ENCODE assay signal across 8 cellular contexts in genomic region chrX:49101629-49101984, GRCh38. TPM values are rescaled to one million over a fixed set of nuclear protein-coding genes. Genes with fewer than 3 reads are reported as not detected.
DNase-seq lines count a peak whose midpoint lies in the region; ATAC-seq, FAIRE-seq and TF ChIP-seq lines count a peak whose summit lies in the region.

No MANE protein-coding gene starts in this region.

- no peaks in the 10 kb centered on the region for H3K27me3 Mint-ChIP-seq in activated naive CD4-positive, alpha-beta T cell treated with anti-CD3 and anti-CD28 coated beads, Interleukin-2, amount 50 U/mL, for 24 hours

- CTCF ChIA-PET in HEK293 (lab: Yijun Ruan, JAX) (interaction anchor here (0.6 kb wide), 1 partner anchor 85 kb away, joined by 6 read pairs; no protein-coding TSS in a partner anchor), HepG2 (lab: Yijun Ruan, JAX; ENCODE audit: low intra/inter-chr PET ratio, low total read pairs) (no interaction called here)

- no peak for TF ChIP-seq RAD21 in HepG2 (CRISPR knock-in tag; IDR thresholded peaks at IDR 0.05)

- no peaks in the 10 kb centered on the region for H3K36me3 Mint-ChIP-seq in activated naive CD4-positive, alpha-beta T cell treated with anti-CD3 and anti-CD28 coated beads, Interleukin-2, amount 50 U/mL, for 24 hours

- H3K9me3 ChIP-seq in BE2C (no peaks in the 10 kb centered on the region), HEK293 (ENCODE audit: control insufficient read depth, insufficient read depth, low read depth, low read length) (no peaks in the 10 kb centered on the region), HepG2 (ENCODE audit: low read length) (no peaks in the 10 kb centered on the region), transverse colon (no peaks in the 10 kb centered on the region), thyroid gland (no peaks in the 10 kb centered on the region)

- TF ChIP-seq POLR2A in HepG2 (IDR thresholded peaks at IDR 0.05; ENCODE audit: insufficient read depth in 1 of 2, low read depth in 2 of 2, low read length in 2 of 2), result no peak
- TF ChIP-seq POLR2A in transverse colon (IDR thresholded peaks at IDR 0.05), result no peak
- TF ChIP-seq POLR2A in thyroid gland (IDR thresholded peaks at IDR 0.05), result no peak

- ATAC-seq in HepG2, result peak; percentile 40

- peak; percentile 24 for TF ChIP-seq CTCF in BE2C (IDR thresholded peaks at IDR 0.05; ENCODE audit: low read depth, low read length)
- TF ChIP-seq CTCF in HEK293 (tag by site-specific recombination; IDR thresholded peaks at IDR 0.05), result peak; percentile 83
- TF ChIP-seq CTCF in HepG2 (CRISPR knock-in tag; IDR thresholded peaks at IDR 0.05), result peak; percentile 56
- no peak for TF ChIP-seq CTCF in transverse colon (IDR thresholded peaks at IDR 0.05)
- TF ChIP-seq CTCF in thyroid gland (IDR thresholded peaks at IDR 0.05), result no peak

- H3K9me3 Mint-ChIP-seq in activated naive CD4-positive, alpha-beta T cell treated with anti-CD3 and anti-CD28 coated beads, Interleukin-2, amount 50 U/mL, for 24 hours, result no peaks in the 10 kb centered on the region

- no peaks in the 10 kb centered on the region for H3K4me1 ChIP-seq in BE2C
- H3K4me1 ChIP-seq in HEK293 (ENCODE audit: control insufficient read depth, insufficient read depth, low read length), result no peaks in the 10 kb centered on the region
- H3K4me1 ChIP-seq in HepG2 (ENCODE audit: insufficient read depth, low read length), result peaks cover 29% of the 10 kb centered on the region
- H3K4me1 ChIP-seq in transverse colon, result peaks cover 0 to 3% (median 1%) of the 10 kb centered on the region in 4 donors
- no peaks in the 10 kb centered on the region for H3K4me1 ChIP-seq in thyroid gland

- H4K20me1 ChIP-seq in HepG2 (ENCODE audit: insufficient read depth, low read length), result no peaks in the 10 kb centered on the region

- no peak for TF ChIP-seq EP300 in HepG2 (IDR thresholded peaks at IDR 0.05; ENCODE audit: low read depth in 2 of 2, low read length in 2 of 2)
- no peak for TF ChIP-seq EP300 in HepG2 (CRISPR knock-in tag; IDR thresholded peaks at IDR 0.05; ENCODE audit: borderline replicate concordance)
- TF ChIP-seq EP300 in transverse colon (IDR thresholded peaks at IDR 0.05; ENCODE audit: low read depth), result no peak

- no peak for DNase-seq in BE2C
- no peak for DNase-seq in HepG2 (ENCODE audit: low spot score)
- peak; percentile 14 for DNase-seq in transverse colon
- no peak for DNase-seq in NCI-H524 treated with DMSO at 0.1 percent for 48 hours (lab: John Stamatoyannopoulos, UW)
- no peak for DNase-seq in thyroid gland
- DNase-seq in COR-L47 (lab: John Stamatoyannopoulos, UW), result no peak

- FAIRE-seq in HepG2 (lab: Jason Lieb, UNC), result no peak

- peak overlapping the region; percentile 91 for H3K4me3 Mint-ChIP-seq in activated naive CD4-positive, alpha-beta T cell treated with anti-CD3 and anti-CD28 coated beads, Interleukin-2, amount 50 U/mL, for 24 hours

- no peaks in the 10 kb centered on the region for H3K79me2 ChIP-seq in HepG2 (ENCODE audit: insufficient read depth, low read length)

- peak overlapping the region; percentile 72 for H3K27ac Mint-ChIP-seq in activated naive CD4-positive, alpha-beta T cell treated with anti-CD3 and anti-CD28 coated beads, Interleukin-2, amount 50 U/mL, for 24 hours

- peak overlapping the region; percentile 10; the same call in 1 of the 2 replicates for H3K27ac ChIP-seq in HEK293 (ENCODE audit: extremely low read depth, low read depth, low read length)
- H3K27ac ChIP-seq in HepG2 (ENCODE audit: extremely low read length, insufficient read depth, low read length), result peak overlapping the region; percentile 94
- H3K27ac ChIP-seq in transverse colon, result peak overlapping the region; percentile 84 to 95 (median 87)
- H3K27ac ChIP-seq in thyroid gland, result peak overlapping the region in 1 of 3 donors; percentile 40

- peak overlapping the region; percentile 83 for H3K4me2 ChIP-seq in HepG2 (ENCODE audit: low read depth, low read length)

- 0% methylated on average over 1 of the region's 9 CpGs for WGBS in HepG2 (ENCODE audit: low lambda C conversion rate)
- 46% methylated on average over 9 of the region's 9 CpGs; no CpG with 5 or more reads in 1 of the 2 donors for WGBS in transverse colon (ENCODE audit: low coverage in 1 of 2), 2 donors
- WGBS in thyroid gland, 2 donors, result 0% methylated on average over 4 of the region's 9 CpGs; no CpG with 5 or more reads in 1 of the 2 donors

- intact Hi-C loops in HepG2 (cut with micrococcal nuclease; ENCODE audit: unreplicated experiment) (loop anchor here (2.0 kb wide), 1 partner anchor 59 kb away; the partner anchor contains the start of gene TFE3), transverse colon (cut with DNase I; ENCODE audit: low total_unique reads) (no loop called here), thyroid gland (cut with DNase I) (no loop called here)

- in situ Hi-C loops in HepG2 (cut with HindIII; ENCODE audit: extremely low pct_ligation_motif_present, low pct_unique_long_range_greater_than_20kb) (no loop called here), transverse colon (cut with MboI; ENCODE audit: low pct_ligation_motif_present in 1 of 4, low pct_unique_long_range_greater_than_20kb in 1 of 4, low sequenced_read_pairs in 3 of 4) (no loop called here)

- H3K9ac ChIP-seq in HepG2 (ENCODE audit: insufficient read depth, low read depth, low read length), result peak overlapping the region; percentile 86

- H3K27me3 ChIP-seq in BE2C, result no peaks in the 10 kb centered on the region
- no peaks in the 10 kb centered on the region for H3K27me3 ChIP-seq in HepG2 (ENCODE audit: control insufficient read depth in 1 of 2, insufficient read depth in 2 of 2, low read length in 2 of 2)
- no peaks in the 10 kb centered on the region for H3K27me3 ChIP-seq in transverse colon
- H3K27me3 ChIP-seq in thyroid gland, result no peaks in the 10 kb centered on the region

- POLR2A ChIA-PET in HEK293 (lab: Yijun Ruan, JAX) (interaction anchor here (1.0 kb wide), 6 partner anchors 12 to 167 kb away, joined by 3 to 6 read pairs (median 3); partner anchors contain the start of gene WDR45), HepG2 (lab: Yijun Ruan, JAX) (interaction anchor here (0.9 to 2.1 kb wide), 10 partner anchors 22 to 364 kb away, joined by 3 to 16 read pairs (median 4); partner anchors contain the start of genes GRIPAP1, HDAC6 and WDR45)

- no peaks in the 10 kb centered on the region for H3K36me3 ChIP-seq in BE2C
- peaks cover 4 to 6% of the 10 kb centered on the region in 2 experiments; a peak in 2 of 3 replicates for H3K36me3 ChIP-seq in HEK293 (ENCODE audit: control insufficient read depth in 2 of 2, insufficient read depth in 1 of 2, low read length in 2 of 2)
- H3K36me3 ChIP-seq in HepG2 (replicated peaks in 1 of 2; ENCODE audit: control insufficient read depth in 1 of 2, insufficient read depth in 2 of 2, low read length in 2 of 2), result 0 out of 5 replicates have a peak, but pooled peaks cover 0 to 7% of the 10 kb centered on the region in 2 experiments
- no peaks in the 10 kb centered on the region for H3K36me3 ChIP-seq in transverse colon
- H3K36me3 ChIP-seq in thyroid gland, result no peaks in the 10 kb centered on the region

- H2AFZ ChIP-seq in HepG2 (ENCODE audit: low read length), result no peak overlapping the region

- H3K4me3 ChIP-seq in BE2C (ENCODE audit: low read depth, low read length) (peak overlapping the region; percentile 75), HEK293 (ENCODE audit: low read depth, low read length) (peak overlapping the region; percentile 37), HepG2 (replicated peaks in 1 of 3; ENCODE audit: insufficient read depth in 1 of 3, low read depth in 2 of 3, low read length in 3 of 3) (peak overlapping the region; percentile 57 to 74 (median 64); a peak in 5 of 6 replicates), transverse colon (peak overlapping the region; percentile 27 to 66 (median 48)), thyroid gland (replicated peaks in 1 of 3) (peak overlapping the region in 1 of 3 donors; percentile 38)

- H3K4me1 Mint-ChIP-seq in activated naive CD4-positive, alpha-beta T cell treated with anti-CD3 and anti-CD28 coated beads, Interleukin-2, amount 50 U/mL, for 24 hours, result no peaks in the 10 kb centered on the region

- no TSS peak for BruUV-seq in HepG2 (replicated peaks; lab: Mats Ljungman, UMichigan)

RNA-seq across cellular contexts. Expression of gene WDR45, which starts 21.9 kb away (rescaled TPM):
- 66.7 TPM for polyA plus RNA-seq in BE2C (2012; ENCODE audit: insufficient read depth, insufficient read length, low read depth)
- 14.0 and 16.4 TPM in 2 replicates for total RNA-seq in HepG2 (2016; rRNA removed; fragmentation: Illumina TruSeq; extraction: Trizol)
- total RNA-seq in HepG2 (2016; cell fraction: cytosol; rRNA removed; fragmentation: Illumina TruSeq; extraction: Trizol; ENCODE audit: low read depth), result 18.4 and 20.2 TPM in 2 replicates
- total RNA-seq in HepG2 (2016; cell fraction: insoluble cytoplasmic fraction; rRNA removed; fragmentation: Illumina TruSeq; extraction: Trizol), result 16.0 and 19.4 TPM in 2 replicates
- total RNA-seq in HepG2 (2016; cell fraction: membrane; rRNA removed; fragmentation: Illumina TruSeq; extraction: Trizol), result 18.8 and 22.7 TPM in 2 replicates
- 17.9 and 19.4 TPM in 2 replicates for total RNA-seq in HepG2 (2016; cell fraction: nucleus; rRNA removed; fragmentation: Illumina TruSeq; extraction: Trizol)
- 65.5 and 91.1 TPM in 2 replicates for polyA plus RNA-seq in HepG2 (2011; rRNA removed)
- polyA plus RNA-seq in HepG2 (2011; cell fraction: cytosol; rRNA removed), result 48.7 and 57.4 TPM in 2 replicates
- polyA plus RNA-seq in HepG2 (2011; cell fraction: nucleus; rRNA removed), result 386 and 474 TPM in 2 replicates
- polyA plus RNA-seq in HepG2 (2012), result 30.1 and 49.9 TPM in 2 replicates
- polyA plus RNA-seq in HepG2 (2016; cell fraction: cytosol; fragmentation: Illumina TruSeq; extraction: Trizol; ENCODE audit: low read depth), result 15.5 and 17.3 TPM in 2 replicates
- polyA plus RNA-seq in HepG2 (2016; cell fraction: insoluble cytoplasmic fraction; fragmentation: Illumina TruSeq; extraction: Trizol; ENCODE audit: low read depth), result 18.7 and 19.8 TPM in 2 replicates
- 14.2 and 18.3 TPM in 2 replicates for polyA plus RNA-seq in HepG2 (2016; cell fraction: membrane; fragmentation: Illumina TruSeq; extraction: Trizol; ENCODE audit: low read depth)
- 44.7 and 54.6 TPM in 2 replicates for polyA plus RNA-seq in HepG2 (2016; cell fraction: nucleus; fragmentation: Illumina TruSeq; extraction: Trizol; ENCODE audit: insufficient read depth, low read depth)
- polyA minus RNA-seq in HepG2 (2011; rRNA and poly(A)+ RNA removed; ENCODE audit: low replicate concordance), result 64.1 and 271 TPM in 2 replicates
- 14.8 and 18.8 TPM in 2 replicates for polyA minus RNA-seq in HepG2 (2011; cell fraction: cytosol; rRNA and poly(A)+ RNA removed)
- 53.6 and 83.3 TPM in 2 replicates for polyA minus RNA-seq in HepG2 (2011; cell fraction: nucleus; rRNA and poly(A)+ RNA removed)
- 100 to 1,000 TPM in 2 of 4 donors, 10 to 100 TPM in 2; 73.5 to 205 (median 117) TPM for total RNA-seq in transverse colon
- 100 to 1,000 TPM in 3 of 4 donors, 10 to 100 TPM in 1; 99.8 to 184 (median 106) TPM for total RNA-seq in thyroid gland

RNA-seq across cellular contexts. Expression of gene GPKOW, which starts 21.9 kb away (rescaled TPM):
- polyA plus RNA-seq in BE2C (2012; ENCODE audit: insufficient read depth, insufficient read length, low read depth), result 63.3 TPM
- total RNA-seq in HepG2 (2016; rRNA removed; fragmentation: Illumina TruSeq; extraction: Trizol) (18.7 and 21.5 TPM in 2 replicates), transverse colon (10 to 100 TPM; 10.7 to 21.8 (median 18.0) TPM), thyroid gland (10 to 100 TPM; 24.3 to 32.5 (median 28.0) TPM)
- total RNA-seq in HepG2 (2016; cell fraction: cytosol; rRNA removed; fragmentation: Illumina TruSeq; extraction: Trizol; ENCODE audit: low read depth), result 1.9 and 2.4 TPM in 2 replicates
- total RNA-seq in HepG2 (2016; cell fraction: insoluble cytoplasmic fraction; rRNA removed; fragmentation: Illumina TruSeq; extraction: Trizol), result 17.8 and 20.5 TPM in 2 replicates
- 4.0 and 4.1 TPM in 2 replicates for total RNA-seq in HepG2 (2016; cell fraction: membrane; rRNA removed; fragmentation: Illumina TruSeq; extraction: Trizol)
- 7.2 and 9.0 TPM in 2 replicates for total RNA-seq in HepG2 (2016; cell fraction: nucleus; rRNA removed; fragmentation: Illumina TruSeq; extraction: Trizol)
- 22.6 and 26.2 TPM in 2 replicates for polyA plus RNA-seq in HepG2 (2011; rRNA removed)
- polyA plus RNA-seq in HepG2 (2011; cell fraction: cytosol; rRNA removed), result 27.2 and 29.3 TPM in 2 replicates
- polyA plus RNA-seq in HepG2 (2011; cell fraction: nucleus; rRNA removed), result 11.7 and 13.7 TPM in 2 replicates
- polyA plus RNA-seq in HepG2 (2012), result 14.0 and 17.6 TPM in 2 replicates
- 1.6 and 2.0 TPM in 2 replicates for polyA plus RNA-seq in HepG2 (2016; cell fraction: cytosol; fragmentation: Illumina TruSeq; extraction: Trizol; ENCODE audit: low read depth)
- 21.6 and 21.9 TPM in 2 replicates for polyA plus RNA-seq in HepG2 (2016; cell fraction: insoluble cytoplasmic fraction; fragmentation: Illumina TruSeq; extraction: Trizol; ENCODE audit: low read depth)
- 2.3 and 2.5 TPM in 2 replicates for polyA plus RNA-seq in HepG2 (2016; cell fraction: membrane; fragmentation: Illumina TruSeq; extraction: Trizol; ENCODE audit: low read depth)
- 11.4 and 12.8 TPM in 2 replicates for polyA plus RNA-seq in HepG2 (2016; cell fraction: nucleus; fragmentation: Illumina TruSeq; extraction: Trizol; ENCODE audit: insufficient read depth, low read depth)
- 10.7 and 22.1 TPM in 2 replicates for polyA minus RNA-seq in HepG2 (2011; rRNA and poly(A)+ RNA removed; ENCODE audit: low replicate concordance)
- polyA minus RNA-seq in HepG2 (2011; cell fraction: cytosol; rRNA and poly(A)+ RNA removed), result 9.2 and 12.6 TPM in 2 replicates
- 8.0 and 8.5 TPM in 2 replicates for polyA minus RNA-seq in HepG2 (2011; cell fraction: nucleus; rRNA and poly(A)+ RNA removed)

RNA-seq across cellular contexts. Expression of gene PRAF2, which starts 27.8 kb away (rescaled TPM):
- 97.7 TPM for polyA plus RNA-seq in BE2C (2012; ENCODE audit: insufficient read depth, insufficient read length, low read depth)
- total RNA-seq in HepG2 (2016; rRNA removed; fragmentation: Illumina TruSeq; extraction: Trizol), result 0.33 TPM in 1 of 2 replicates, not detected in the other
- total RNA-seq in HepG2 (2016; cell fraction: cytosol; rRNA removed; fragmentation: Illumina TruSeq; extraction: Trizol; ENCODE audit: low read depth), result not detected in 2 replicates
- 0.37 TPM in 1 of 2 replicates, not detected in the other for total RNA-seq in HepG2 (2016; cell fraction: insoluble cytoplasmic fraction; rRNA removed; fragmentation: Illumina TruSeq; extraction: Trizol)
- not detected in 2 replicates for total RNA-seq in HepG2 (2016; cell fraction: membrane; rRNA removed; fragmentation: Illumina TruSeq; extraction: Trizol)
- total RNA-seq in HepG2 (2016; cell fraction: nucleus; rRNA removed; fragmentation: Illumina TruSeq; extraction: Trizol), result 1.0 TPM in 1 of 2 replicates, not detected in the other
- polyA plus RNA-seq in HepG2 (2011; rRNA removed), result 2.6 and 4.3 TPM in 2 replicates
- polyA plus RNA-seq in HepG2 (2011; cell fraction: cytosol; rRNA removed), result 0.94 and 1.1 TPM in 2 replicates
- 16.4 and 19.7 TPM in 2 replicates for polyA plus RNA-seq in HepG2 (2011; cell fraction: nucleus; rRNA removed)
- 2.0 and 3.1 TPM in 2 replicates for polyA plus RNA-seq in HepG2 (2012)
- polyA plus RNA-seq in HepG2 (2016; cell fraction: cytosol; fragmentation: Illumina TruSeq; extraction: Trizol; ENCODE audit: low read depth), result 0.26 TPM in 1 of 2 replicates, not detected in the other
- polyA plus RNA-seq in HepG2 (2016; cell fraction: insoluble cytoplasmic fraction; fragmentation: Illumina TruSeq; extraction: Trizol; ENCODE audit: low read depth), result 0.58 TPM in 1 of 2 replicates, not detected in the other
- 0.17 and 0.50 TPM in 2 replicates for polyA plus RNA-seq in HepG2 (2016; cell fraction: membrane; fragmentation: Illumina TruSeq; extraction: Trizol; ENCODE audit: low read depth)
- polyA plus RNA-seq in HepG2 (2016; cell fraction: nucleus; fragmentation: Illumina TruSeq; extraction: Trizol; ENCODE audit: insufficient read depth, low read depth), result 3.4 and 4.5 TPM in 2 replicates
- 0.84 and 7.9 TPM in 2 replicates for polyA minus RNA-seq in HepG2 (2011; rRNA and poly(A)+ RNA removed; ENCODE audit: low replicate concordance)
- not detected in 2 replicates for polyA minus RNA-seq in HepG2 (2011; cell fraction: cytosol; rRNA and poly(A)+ RNA removed)
- 1.7 and 5.3 TPM in 2 replicates for polyA minus RNA-seq in HepG2 (2011; cell fraction: nucleus; rRNA and poly(A)+ RNA removed)
- total RNA-seq in transverse colon, result 10 to 100 TPM in 2 of 4 donors, 1 to 10 TPM in 2; 3.4 to 16.8 (median 9.2) TPM
- total RNA-seq in thyroid gland, result 10 to 100 TPM; 19.2 to 32.9 (median 22.1) TPM

RNA-seq across cellular contexts. Expression of gene CCDC120, which starts 42.8 kb away (rescaled TPM):
- 3.9 TPM for polyA plus RNA-seq in BE2C (2012; ENCODE audit: insufficient read depth, insufficient read length, low read depth)
- total RNA-seq in HepG2 (2016; rRNA removed; fragmentation: Illumina TruSeq; extraction: Trizol), result 0.89 and 1.3 TPM in 2 replicates
- 0.30 and 0.44 TPM in 2 replicates for total RNA-seq in HepG2 (2016; cell fraction: cytosol; rRNA removed; fragmentation: Illumina TruSeq; extraction: Trizol; ENCODE audit: low read depth)
- 0.61 and 1.2 TPM in 2 replicates for total RNA-seq in HepG2 (2016; cell fraction: insoluble cytoplasmic fraction; rRNA removed; fragmentation: Illumina TruSeq; extraction: Trizol)
- total RNA-seq in HepG2 (2016; cell fraction: membrane; rRNA removed; fragmentation: Illumina TruSeq; extraction: Trizol), result 0.83 and 0.90 TPM in 2 replicates
- total RNA-seq in HepG2 (2016; cell fraction: nucleus; rRNA removed; fragmentation: Illumina TruSeq; extraction: Trizol), result 1.0 and 2.0 TPM in 2 replicates
- 3.2 and 3.7 TPM in 2 replicates for polyA plus RNA-seq in HepG2 (2011; rRNA removed)
- 1.7 and 2.1 TPM in 2 replicates for polyA plus RNA-seq in HepG2 (2011; cell fraction: cytosol; rRNA removed)
- polyA plus RNA-seq in HepG2 (2011; cell fraction: nucleus; rRNA removed), result 11.3 and 13.0 TPM in 2 replicates
- polyA plus RNA-seq in HepG2 (2012), result 3.2 and 3.9 TPM in 2 replicates
- polyA plus RNA-seq in HepG2 (2016; cell fraction: cytosol; fragmentation: Illumina TruSeq; extraction: Trizol; ENCODE audit: low read depth), result 0.15 and 0.16 TPM in 2 replicates
- 2.4 and 3.0 TPM in 2 replicates for polyA plus RNA-seq in HepG2 (2016; cell fraction: insoluble cytoplasmic fraction; fragmentation: Illumina TruSeq; extraction: Trizol; ENCODE audit: low read depth)
- 0.78 and 1.0 TPM in 2 replicates for polyA plus RNA-seq in HepG2 (2016; cell fraction: membrane; fragmentation: Illumina TruSeq; extraction: Trizol; ENCODE audit: low read depth)
- polyA plus RNA-seq in HepG2 (2016; cell fraction: nucleus; fragmentation: Illumina TruSeq; extraction: Trizol; ENCODE audit: insufficient read depth, low read depth), result 7.3 TPM in 2 replicates
- 3.1 and 4.9 TPM in 2 replicates for polyA minus RNA-seq in HepG2 (2011; rRNA and poly(A)+ RNA removed; ENCODE audit: low replicate concordance)
- polyA minus RNA-seq in HepG2 (2011; cell fraction: cytosol; rRNA and poly(A)+ RNA removed), result 1.3 and 1.4 TPM in 2 replicates
- polyA minus RNA-seq in HepG2 (2011; cell fraction: nucleus; rRNA and poly(A)+ RNA removed), result 2.8 and 4.2 TPM in 2 replicates
- 10 to 100 TPM in 2 of 4 donors, 1 to 10 TPM in 2; 4.4 to 19.1 (median 9.9) TPM for total RNA-seq in transverse colon
- 10 to 100 TPM in 1 of 4 donors, 1 to 10 TPM in 3; 5.1 to 14.4 (median 6.3) TPM for total RNA-seq in thyroid gland

RNA-seq across cellular contexts. Expression of gene TFE3, which starts 58.5 kb away (rescaled TPM):
- 32.6 TPM for polyA plus RNA-seq in BE2C (2012; ENCODE audit: insufficient read depth, insufficient read length, low read depth)
- total RNA-seq in HepG2 (2016; rRNA removed; fragmentation: Illumina TruSeq; extraction: Trizol) (8.8 and 12.3 TPM in 2 replicates), transverse colon (10 to 100 TPM; 31.7 to 45.6 (median 44.7) TPM), thyroid gland (100 to 1,000 TPM in 3 of 4 donors, 10 to 100 TPM in 1; 68.4 to 160 (median 118) TPM)
- total RNA-seq in HepG2 (2016; cell fraction: cytosol; rRNA removed; fragmentation: Illumina TruSeq; extraction: Trizol; ENCODE audit: low read depth), result 7.1 and 7.8 TPM in 2 replicates
- total RNA-seq in HepG2 (2016; cell fraction: insoluble cytoplasmic fraction; rRNA removed; fragmentation: Illumina TruSeq; extraction: Trizol), result 7.3 and 11.4 TPM in 2 replicates
- total RNA-seq in HepG2 (2016; cell fraction: membrane; rRNA removed; fragmentation: Illumina TruSeq; extraction: Trizol), result 19.2 and 21.8 TPM in 2 replicates
- 7.7 and 10.3 TPM in 2 replicates for total RNA-seq in HepG2 (2016; cell fraction: nucleus; rRNA removed; fragmentation: Illumina TruSeq; extraction: Trizol)
- polyA plus RNA-seq in HepG2 (2011; rRNA removed), result 8.3 and 13.1 TPM in 2 replicates
- polyA plus RNA-seq in HepG2 (2011; cell fraction: cytosol; rRNA removed), result 7.3 and 11.0 TPM in 2 replicates
- polyA plus RNA-seq in HepG2 (2011; cell fraction: nucleus; rRNA removed), result 18.5 and 24.4 TPM in 2 replicates
- 13.3 and 22.4 TPM in 2 replicates for polyA plus RNA-seq in HepG2 (2012)
- 12.4 and 13.7 TPM in 2 replicates for polyA plus RNA-seq in HepG2 (2016; cell fraction: cytosol; fragmentation: Illumina TruSeq; extraction: Trizol; ENCODE audit: low read depth)
- 17.3 and 24.4 TPM in 2 replicates for polyA plus RNA-seq in HepG2 (2016; cell fraction: insoluble cytoplasmic fraction; fragmentation: Illumina TruSeq; extraction: Trizol; ENCODE audit: low read depth)
- 30.6 and 31.9 TPM in 2 replicates for polyA plus RNA-seq in HepG2 (2016; cell fraction: membrane; fragmentation: Illumina TruSeq; extraction: Trizol; ENCODE audit: low read depth)
- 31.0 and 32.9 TPM in 2 replicates for polyA plus RNA-seq in HepG2 (2016; cell fraction: nucleus; fragmentation: Illumina TruSeq; extraction: Trizol; ENCODE audit: insufficient read depth, low read depth)
- polyA minus RNA-seq in HepG2 (2011; rRNA and poly(A)+ RNA removed; ENCODE audit: low replicate concordance), result 19.4 and 40.0 TPM in 2 replicates
- 13.7 and 14.2 TPM in 2 replicates for polyA minus RNA-seq in HepG2 (2011; cell fraction: cytosol; rRNA and poly(A)+ RNA removed)
- 12.0 and 14.9 TPM in 2 replicates for polyA minus RNA-seq in HepG2 (2011; cell fraction: nucleus; rRNA and poly(A)+ RNA removed)

Comparison
In these comparisons a context has a peak if more than half of its experiments do, and no peak if none do; other contexts are left out.
1. CTCF ChIP-seq: peak in BE2C (single experiment), HEK293 (single experiment) and HepG2 (single experiment); none in transverse colon (0 of 5) and thyroid gland (0 of 6).